In genomic region chr1:177650947-177651346, GRCh38 we compare ENCODE assay signal across 27 cellular contexts.
DNase-seq lines count a peak whose midpoint lies in the region; ATAC-seq and TF ChIP-seq lines count a peak whose summit lies in the region.
"Had no signal": no experiment of that assay in that cellular context is flagged by ENCODE, and none has a peak within 500 bp of the region (broad histone marks: within the 10 kb centered on the region; RNA-seq: fewer than 3 reads in every experiment).

No MANE protein-coding gene starts in this region.

- H3K27ac Mint-ChIP-seq in osteocyte (ENCODE audit: unreplicated experiment), result no peak overlapping the region
- no peak overlapping the region for H3K27ac Mint-ChIP-seq in CD14-positive monocyte
- no peak overlapping the region for H3K27ac Mint-ChIP-seq in natural killer cell treated with Interleukin-12 subunit alpha and Interleukin-12 subunit beta and Interleukin-15 and Interleukin-18, amount 100 ng/mL, for 72 hours
- H3K27ac Mint-ChIP-seq: activated naive CD8-positive, alpha-beta T cell treated with anti-CD3 and anti-CD28 coated beads for 36 hours; activated T-cell treated with anti-CD3 and anti-CD28 coated beads, Interleukin-2, amount 50 U/mL, for 72 hours; immature natural killer cell had no signal

- peak; percentile 92 for DNase-seq in DMS53 (lab: John Stamatoyannopoulos, UW)
- DNase-seq in left ventricle myocardium inferior, result peak; percentile 16
- DNase-seq in osteocyte (ENCODE audit: extremely low spot score, unreplicated experiment), result peak; percentile 11
- DNase-seq in CD14-positive monocyte (ENCODE audit: low spot score), result no peak
- no peak for DNase-seq in natural killer cell treated with Interleukin-12 subunit alpha and Interleukin-12 subunit beta and Interleukin-15 and Interleukin-18, amount 100 ng/mL, for 72 hours (ENCODE audit: low spot score)
- DNase-seq in RPMI8226, result no peak
- DNase-seq: activated CD4-positive, alpha-beta T cell treated with anti-CD3 and anti-CD28 coated beads, Interleukin-2, amount 50 U/mL, for 48 hours; activated naive CD8-positive, alpha-beta T cell treated with anti-CD3 and anti-CD28 coated beads for 36 hours; activated T-cell treated with anti-CD3 and anti-CD28 coated beads, Interleukin-2, amount 50 U/mL, for 72 hours; brain microvascular endothelial cell; Calu3; cortex of kidney; HCEC 1CT; immature natural killer cell; NCI-H1092 treated with DMSO at 0.1 percent for 48 hours; NCI-H2171; NCI-H82; occipital lobe; stimulated activated CD4-positive, alpha-beta T cell treated with anti-CD3 and anti-CD28 coated beads, Interleukin-4, amount 100 ng/mL, for 4 hours; stimulated activated CD8-positive, alpha-beta memory T cell treated with anti-CD3 and anti-CD28 coated beads, Interleukin-4, amount 100 ng/mL, for 48 hours; SW 1271 had no signal

- intact Hi-C loops in left ventricle myocardium inferior (cut with micrococcal nuclease), result no loop called here
- intact Hi-C loops in CD14-positive monocyte (cut with micrococcal nuclease), result no loop called here

- H3K36me3 Mint-ChIP-seq in osteocyte (ENCODE audit: unreplicated experiment), result no peaks in the 10 kb centered on the region
- H3K36me3 Mint-ChIP-seq in CD14-positive monocyte, result no peaks in the 10 kb centered on the region
- H3K36me3 Mint-ChIP-seq in natural killer cell treated with Interleukin-12 subunit alpha and Interleukin-12 subunit beta and Interleukin-15 and Interleukin-18, amount 100 ng/mL, for 72 hours, result peaks cover 4% of the 10 kb centered on the region
- H3K36me3 Mint-ChIP-seq: activated naive CD8-positive, alpha-beta T cell treated with anti-CD3 and anti-CD28 coated beads for 36 hours had no signal

- peak; percentile 60 for ATAC-seq in GM21786 (IDR thresholded peaks at IDR 0.05; ENCODE audit: unreplicated experiment)
- no peak for ATAC-seq in natural killer cell treated with Interleukin-12 subunit alpha and Interleukin-12 subunit beta and Interleukin-15 and Interleukin-18, amount 100 ng/mL, for 72 hours
- ATAC-seq in HG03280 (IDR thresholded peaks at IDR 0.05; ENCODE audit: unreplicated experiment), result no peak
- ATAC-seq: activated T-cell treated with anti-CD3 and anti-CD28 coated beads, Interleukin-2, amount 50 U/mL, for 72 hours had no signal

- peaks cover 9% of the 10 kb centered on the region for H3K4me1 ChIP-seq in left ventricle myocardium inferior
- H3K4me1 ChIP-seq: suprapubic skin had no signal

- H3K9me3 Mint-ChIP-seq in osteocyte (ENCODE audit: unreplicated experiment) (no peaks in the 10 kb centered on the region), CD14-positive monocyte (peaks cover 0 to 7% (median 3%) of the 10 kb centered on the region in 7 donors)
- peaks cover 25% of the 10 kb centered on the region for H3K9me3 Mint-ChIP-seq in natural killer cell treated with Interleukin-12 subunit alpha and Interleukin-12 subunit beta and Interleukin-15 and Interleukin-18, amount 100 ng/mL, for 72 hours

- no peaks in the 10 kb centered on the region for H3K36me3 ChIP-seq in left ventricle myocardium inferior
- H3K36me3 ChIP-seq: brain microvascular endothelial cell, suprapubic skin had no signal

- H3K4me1 Mint-ChIP-seq in osteocyte (ENCODE audit: unreplicated experiment) (no peaks in the 10 kb centered on the region), CD14-positive monocyte (no peaks in the 10 kb centered on the region)
- H3K4me1 Mint-ChIP-seq in natural killer cell treated with Interleukin-12 subunit alpha and Interleukin-12 subunit beta and Interleukin-15 and Interleukin-18, amount 100 ng/mL, for 72 hours (ENCODE audit: low read depth in 2 of 2), result no peaks in the 10 kb centered on the region
- H3K4me1 Mint-ChIP-seq: activated naive CD8-positive, alpha-beta T cell treated with anti-CD3 and anti-CD28 coated beads for 36 hours; immature natural killer cell had no signal

- H3K4me3 ChIP-seq in left ventricle myocardium inferior, result no peak overlapping the region
- H3K4me3 ChIP-seq: smooth muscle cell, suprapubic skin had no signal

- H3K27me3 ChIP-seq in left ventricle myocardium inferior (ENCODE audit: low read depth), result peaks cover 20% of the 10 kb centered on the region
- H3K27me3 ChIP-seq: brain microvascular endothelial cell, suprapubic skin had no signal

- no peaks in the 10 kb centered on the region for H3K27me3 Mint-ChIP-seq in osteocyte (ENCODE audit: unreplicated experiment)
- no peaks in the 10 kb centered on the region for H3K27me3 Mint-ChIP-seq in CD14-positive monocyte (ENCODE audit: low read depth in 3 of 3)
- no peaks in the 10 kb centered on the region for H3K27me3 Mint-ChIP-seq in natural killer cell treated with Interleukin-12 subunit alpha and Interleukin-12 subunit beta and Interleukin-15 and Interleukin-18, amount 100 ng/mL, for 72 hours
- H3K27me3 Mint-ChIP-seq: activated naive CD8-positive, alpha-beta T cell treated with anti-CD3 and anti-CD28 coated beads for 36 hours had no signal

- H3K4me3 Mint-ChIP-seq in osteocyte (ENCODE audit: unreplicated experiment), result no peak overlapping the region
- H3K4me3 Mint-ChIP-seq in CD14-positive monocyte, result no peak overlapping the region
- H3K4me3 Mint-ChIP-seq in natural killer cell treated with Interleukin-12 subunit alpha and Interleukin-12 subunit beta and Interleukin-15 and Interleukin-18, amount 100 ng/mL, for 72 hours, result no peak overlapping the region
- H3K4me3 Mint-ChIP-seq: activated naive CD8-positive, alpha-beta T cell treated with anti-CD3 and anti-CD28 coated beads for 36 hours; activated T-cell treated with anti-CD3 and anti-CD28 coated beads, Interleukin-2, amount 50 U/mL, for 72 hours; immature natural killer cell had no signal

- peak overlapping the region; percentile 74 for H3K27ac ChIP-seq in left ventricle myocardium inferior (replicated peaks)
- H3K27ac ChIP-seq: brain microvascular endothelial cell, epithelial cell of prostate, KMS-11, suprapubic skin had no signal

- no peak for TF ChIP-seq CTCF in left ventricle myocardium inferior (IDR thresholded peaks at IDR 0.05; ENCODE audit: borderline replicate concordance)
- TF ChIP-seq CTCF in osteocyte (IDR thresholded peaks at IDR 0.05), result no peak
- TF ChIP-seq CTCF in CD14-positive monocyte (IDR thresholded peaks at IDR 0.05), result no peak

- no peaks in the 10 kb centered on the region for H3K9me3 ChIP-seq in left ventricle myocardium inferior (replicated peaks)
- H3K9me3 ChIP-seq: suprapubic skin had no signal

Comparison
In these comparisons a context has a peak if more than half of its experiments do, and no peak if none do; other contexts are left out.
1. DNase-seq: peak in DMS53 (single experiment), left ventricle myocardium inferior (single experiment) and osteocyte (single experiment); none in CD14-positive monocyte (single experiment), natural killer cell treated with Interleukin-12 subunit alpha and Interleukin-12 subunit beta and Interleukin-15 and Interleukin-18, amount 100 ng/mL, for 72 hours (single experiment) and RPMI8226 (single experiment).